In genomic region chr6:167559675-167560479, GRCh38 we compare ENCODE assay signal across 13 cellular contexts.
A peak's percentile ranks its signal among the peaks of the same experiment; 100 is the strongest.
DNase-seq lines count a peak whose midpoint lies in the region; ATAC-seq and TF ChIP-seq lines count a peak whose summit lies in the region.
"Had no signal": no experiment of that assay in that cellular context is flagged by ENCODE, and none has a peak within 500 bp of the region (broad histone marks: within the 10 kb centered on the region; RNA-seq: fewer than 3 reads in every experiment).

No MANE protein-coding gene starts in this region.

- H3K27me3 Mint-ChIP-seq in Caco-2 (ENCODE audit: insufficient read depth, unreplicated experiment), result no peaks in the 10 kb centered on the region
- H3K27me3 Mint-ChIP-seq in CD8-positive, alpha-beta T cell (ENCODE audit: low read depth), result no peaks in the 10 kb centered on the region
- no peaks in the 10 kb centered on the region for H3K27me3 Mint-ChIP-seq in activated naive CD4-positive, alpha-beta T cell treated with anti-CD3 and anti-CD28 coated beads for 36 hours (ENCODE audit: low read depth)

- POLR2A ChIA-PET in Caco-2 (lab: Charles Lee), result no interaction called here
- POLR2A ChIA-PET in CD8-positive, alpha-beta T cell (lab: Charles Lee), result no interaction called here

- no TSS peak for BruUV-seq in Caco-2 (replicated peaks; lab: Mats Ljungman, UMichigan)

- peak; percentile 80 for ATAC-seq in left colon
- ATAC-seq in psoas muscle, result peak in 3 of 4 donors; percentile 25 to 63 (median 56)
- no peak for ATAC-seq in CD8-positive, alpha-beta T cell

- peak in 1 of 2 experiments; percentile 29 for DNase-seq in Caco-2
- no peak for DNase-seq in SJSA1 (ENCODE audit: low read depth in 1 of 2, low spot score in 2 of 2)
- DNase-seq in left colon, result no peak
- no peak for DNase-seq in psoas muscle
- no peak for DNase-seq in GDM1 (lab: John Stamatoyannopoulos, UW)
- DNase-seq in CD8-positive, alpha-beta T cell, result no peak
- DNase-seq in activated naive CD4-positive, alpha-beta T cell treated with anti-CD3 and anti-CD28 coated beads for 36 hours, result no peak
- no peak for DNase-seq in AML-193 (lab: John Stamatoyannopoulos, UW)
- DNase-seq: anterior cingulate cortex, left ventricle myocardium superior, NCI-H2107, NCI-H526 treated with DMSO at 0.1 percent for 48 hours, OCI-M1 had no signal

- H3K9me3 ChIP-seq in Caco-2 (no peaks in the 10 kb centered on the region; the same call in none of the 2 replicates), SJSA1 (replicated peaks) (no peaks in the 10 kb centered on the region), psoas muscle (peaks cover 7% of the 10 kb centered on the region)
- no peaks in the 10 kb centered on the region for H3K9me3 ChIP-seq in CD8-positive, alpha-beta T cell (ENCODE audit: low read length)

- peak overlapping the region; percentile 10 for H3K4me3 Mint-ChIP-seq in Caco-2 (ENCODE audit: unreplicated experiment)
- H3K4me3 Mint-ChIP-seq in CD8-positive, alpha-beta T cell, result no peak overlapping the region
- H3K4me3 Mint-ChIP-seq in activated naive CD4-positive, alpha-beta T cell treated with anti-CD3 and anti-CD28 coated beads for 36 hours, result no peak overlapping the region

- H3K36me3 Mint-ChIP-seq in Caco-2 (ENCODE audit: insufficient read depth, unreplicated experiment), result peaks cover 8% of the 10 kb centered on the region
- no peaks in the 10 kb centered on the region for H3K36me3 Mint-ChIP-seq in CD8-positive, alpha-beta T cell
- H3K36me3 Mint-ChIP-seq in activated naive CD4-positive, alpha-beta T cell treated with anti-CD3 and anti-CD28 coated beads for 36 hours (ENCODE audit: low read depth), result no peaks in the 10 kb centered on the region

- no peaks in the 10 kb centered on the region for H3K27me3 ChIP-seq in Caco-2 (replicated peaks; ENCODE audit: control insufficient read depth, insufficient read depth, low read length)
- no peaks in the 10 kb centered on the region for H3K27me3 ChIP-seq in SJSA1 (replicated peaks)
- no peaks in the 10 kb centered on the region for H3K27me3 ChIP-seq in psoas muscle (ENCODE audit: insufficient read depth in 3 of 3, low read length in 2 of 3)
- no peaks in the 10 kb centered on the region for H3K27me3 ChIP-seq in CD8-positive, alpha-beta T cell (ENCODE audit: insufficient read depth, low read length)

- H3K4me3 ChIP-seq in Caco-2 (ENCODE audit: low read depth, low read length) (no peak overlapping the region), SJSA1 (no peak overlapping the region), psoas muscle (no peak overlapping the region)
- H3K4me3 ChIP-seq in CD8-positive, alpha-beta T cell (ENCODE audit: low read depth, low read length), result no peak overlapping the region

- H3K36me3 ChIP-seq in Caco-2 (ENCODE audit: control insufficient read depth, insufficient read depth, low read length), result no peaks in the 10 kb centered on the region
- H3K36me3 ChIP-seq in SJSA1, result no peaks in the 10 kb centered on the region
- no peaks in the 10 kb centered on the region for H3K36me3 ChIP-seq in psoas muscle (ENCODE audit: insufficient read depth in 1 of 2, low read depth in 1 of 2)
- no peaks in the 10 kb centered on the region for H3K36me3 ChIP-seq in CD8-positive, alpha-beta T cell (ENCODE audit: insufficient read depth, low read length)

- CTCF ChIA-PET in Caco-2 (lab: Charles Lee), result no interaction called here
- CTCF ChIA-PET in CD8-positive, alpha-beta T cell (lab: Charles Lee), result no interaction called here
- CTCF ChIA-PET in activated naive CD4-positive, alpha-beta T cell treated with anti-CD3 and anti-CD28 coated beads for 36 hours (lab: Charles Lee), result no interaction called here

- intact Hi-C loops in Caco-2 (cut with micrococcal nuclease; ENCODE audit: unreplicated experiment) (no loop called here), left colon (cut with DNase I, micrococcal nuclease) (no loop called here), psoas muscle (cut with DNase I) (no loop called here)
- intact Hi-C loops in CD8-positive, alpha-beta T cell (cut with DNase I, micrococcal nuclease), result no loop called here
- intact Hi-C loops in activated naive CD4-positive, alpha-beta T cell treated with anti-CD3 and anti-CD28 coated beads for 36 hours (cut with micrococcal nuclease), result no loop called here

- TF ChIP-seq CTCF in Caco-2 (IDR thresholded peaks at IDR 0.05; ENCODE audit: insufficient read depth in 1 of 2, low read depth in 1 of 2, low read length in 1 of 2, severe bottlenecking in 1 of 2, unreplicated experiment in 1 of 2) (no peak), psoas muscle (IDR thresholded peaks at IDR 0.05) (no peak)
- TF ChIP-seq CTCF in CD8-positive, alpha-beta T cell (IDR thresholded peaks at IDR 0.05), result no peak

- WGBS in psoas muscle, 3 donors, result 50 to 67% (median 52%) methylated on average over 15 of the region's 15 CpGs

- peak overlapping the region; percentile 78 for H3K27ac ChIP-seq in SJSA1
- no peak overlapping the region for H3K27ac ChIP-seq in psoas muscle
- H3K27ac ChIP-seq in CD8-positive, alpha-beta T cell (ENCODE audit: low read depth, low read length), result no peak overlapping the region

- peaks cover 20% of the 10 kb centered on the region for H3K4me1 Mint-ChIP-seq in Caco-2 (ENCODE audit: low read depth, unreplicated experiment)
- no peaks in the 10 kb centered on the region for H3K4me1 Mint-ChIP-seq in CD8-positive, alpha-beta T cell (ENCODE audit: low read depth)
- no peaks in the 10 kb centered on the region for H3K4me1 Mint-ChIP-seq in activated naive CD4-positive, alpha-beta T cell treated with anti-CD3 and anti-CD28 coated beads for 36 hours (ENCODE audit: low read depth)

- no peaks in the 10 kb centered on the region for H3K9me3 Mint-ChIP-seq in Caco-2 (ENCODE audit: unreplicated experiment)
- peaks cover 7% of the 10 kb centered on the region for H3K9me3 Mint-ChIP-seq in CD8-positive, alpha-beta T cell
- H3K9me3 Mint-ChIP-seq in activated naive CD4-positive, alpha-beta T cell treated with anti-CD3 and anti-CD28 coated beads for 36 hours, result peaks cover 7% of the 10 kb centered on the region

- H3K4me1 ChIP-seq in Caco-2 (peaks cover 21% of the 10 kb centered on the region), SJSA1 (replicated peaks) (peaks cover 47% of the 10 kb centered on the region), psoas muscle (peaks cover 4% of the 10 kb centered on the region)
- H3K4me1 ChIP-seq in CD8-positive, alpha-beta T cell (ENCODE audit: insufficient read depth, low read length), result no peaks in the 10 kb centered on the region

- H3K27ac Mint-ChIP-seq in Caco-2 (ENCODE audit: unreplicated experiment), result peak overlapping the region; percentile 89
- no peak overlapping the region for H3K27ac Mint-ChIP-seq in CD8-positive, alpha-beta T cell
- no peak overlapping the region for H3K27ac Mint-ChIP-seq in activated naive CD4-positive, alpha-beta T cell treated with anti-CD3 and anti-CD28 coated beads for 36 hours
